1 cellular context compared by ENCODE assay signal in genomic region chr9:136133191-136133958, GRCh38.
TF ChIP-seq lines count a peak whose summit lies in the region.

No MANE protein-coding gene starts in this region.

TF ChIP-seq in liver, 16 proteins besides CTCF, POLR2A, EP300 and RAD21 (continued from another document):
- no peak for TF ChIP-seq ZBTB33 (IDR thresholded peaks at IDR 0.05)
